In the genomic region with DNA sequence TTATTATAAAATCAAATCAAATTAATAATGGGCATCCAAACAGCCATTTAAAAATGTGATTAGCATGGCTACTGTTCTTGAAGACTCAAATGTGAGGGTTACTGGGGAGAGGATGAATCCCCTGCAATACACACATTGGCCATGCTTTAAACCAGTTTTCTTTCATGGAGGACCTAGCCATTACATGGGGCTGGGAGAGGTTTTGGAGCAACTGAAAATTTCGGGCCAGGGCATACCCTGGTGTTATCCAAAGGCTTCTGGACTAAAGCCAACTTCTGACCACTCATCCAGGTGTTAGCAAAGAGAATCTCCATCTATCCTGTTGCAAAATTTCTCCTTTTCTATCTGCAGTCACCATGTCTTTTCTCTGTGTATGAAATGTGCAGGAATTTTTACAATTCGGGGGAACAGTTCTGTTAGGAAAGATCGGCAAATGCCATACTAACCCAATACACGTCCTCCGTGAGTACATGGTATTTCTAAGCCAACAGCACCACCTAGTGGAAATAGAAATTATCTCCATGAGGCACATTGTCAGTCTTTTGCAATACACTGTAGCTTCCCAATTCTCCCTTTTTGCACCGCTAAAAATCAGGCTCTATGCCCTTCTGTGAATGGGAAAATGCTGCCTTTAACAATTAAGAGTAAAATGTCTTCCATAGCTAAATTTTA, we compare ENCODE assay signal across 8 cellular contexts. TPM values are rescaled to one million over a fixed set of nuclear protein-coding genes. Genes with fewer than 3 reads are reported as not detected.
DNase-seq lines count a peak whose midpoint lies in the region; ATAC-seq and TF ChIP-seq lines count a peak whose summit lies in the region.

No MANE protein-coding gene starts in this region.

- WGBS in heart right ventricle, 2 donors, result 22 to 24% methylated on average over 6 of the region's 6 CpGs

- H3K36me3 ChIP-seq in WERI-Rb-1 (no peaks in the 10 kb centered on the region), heart right ventricle (no peaks in the 10 kb centered on the region)

- H3K27ac ChIP-seq in WERI-Rb-1 (no peak overlapping the region), heart right ventricle (no peak overlapping the region)

- H3K4me3 ChIP-seq in WERI-Rb-1 (ENCODE audit: low read depth, low read length) (no peak overlapping the region), heart right ventricle (no peak overlapping the region)

- peaks cover 19% of the 10 kb centered on the region for H3K9me3 ChIP-seq in WERI-Rb-1 (ENCODE audit: severe bottlenecking)
- peaks cover 0 to 36% (median 4%) of the 10 kb centered on the region in 11 donors for H3K9me3 ChIP-seq in heart right ventricle

- H3K4me1 ChIP-seq in heart right ventricle, result no peaks in the 10 kb centered on the region

- ATAC-seq in heart right ventricle (peak; percentile 51 to 82 (median 76)), GM21717 (IDR thresholded peaks at IDR 0.05; ENCODE audit: unreplicated experiment) (no peak)

- H3K27me3 ChIP-seq in WERI-Rb-1 (ENCODE audit: insufficient read depth, low read depth, severe bottlenecking) (no peaks in the 10 kb centered on the region), heart right ventricle (peaks cover 0 to 5% (median 0%) of the 10 kb centered on the region in 7 donors)

- TF ChIP-seq CTCF in WERI-Rb-1 (IDR thresholded peaks at IDR 0.05; ENCODE audit: low read depth, low read length) (peak; percentile 56), heart right ventricle (IDR thresholded peaks at IDR 0.05) (peak; percentile 62 to 83 (median 71))

- intact Hi-C loops in heart right ventricle (cut with DNase I), result loop anchor here in 9 of 10 donors (1.0 to 10.0 kb wide), 8 partner anchors 294 to 1614 kb away; no protein-coding TSS in a partner anchor

- DNase-seq in stimulated activated CD4-positive, alpha-beta T cell treated with anti-CD3 and anti-CD28 coated beads, Interleukin-2, amount 100 ng/mL, for 4 hours (ENCODE audit: low read depth), result peak; percentile 6
- no peak for DNase-seq in stimulated activated CD4-positive, alpha-beta T cell treated with anti-CD3 and anti-CD28 coated beads, Interleukin-1b, Interleukin-23, amount 100 ng/mL, for 48 hours
- DNase-seq in NAMALWA (ENCODE audit: low spot score) (peak; percentile 92), WERI-Rb-1 (peak; percentile 15), heart right ventricle (peak in 1 of 2 donors; percentile 40), superior temporal gyrus (ENCODE audit: extremely low spot score) (peak; percentile 85)
- no peak for DNase-seq in activated effector memory CD4-positive, alpha-beta T cell treated with anti-CD3 and anti-CD28 coated beads, Interleukin-2, amount 50 U/mL, for 16 hours

RNA-seq across cellular contexts. Expression of a gene that starts 47.0 kb away (rescaled TPM):
- total RNA-seq in heart right ventricle, result 1 to 10 TPM; 1.3 to 2.8 (median 1.9) TPM
- polyA plus RNA-seq in heart right ventricle, result 1 to 10 TPM in 1 of 2 donors, under 1 TPM in 1; 0.75 to 1.7 TPM

RNA-seq across cellular contexts. Expression of a gene that starts 56.0 kb away (rescaled TPM):
- 10 to 100 TPM; 16.8 to 28.7 (median 21.4) TPM for total RNA-seq in heart right ventricle
- polyA plus RNA-seq in heart right ventricle, result 10 to 100 TPM in 1 of 2 donors, 1 to 10 TPM in 1; 2.9 to 15.0 TPM

Comparison
In these comparisons a context has a peak if more than half of its experiments do, and no peak if none do; other contexts are left out.
1. DNase-seq: peak in stimulated activated CD4-positive, alpha-beta T cell treated with anti-CD3 and anti-CD28 coated beads, Interleukin-2, amount 100 ng/mL, for 4 hours (single experiment), NAMALWA (single experiment), WERI-Rb-1 (single experiment) and superior temporal gyrus (single experiment); none in stimulated activated CD4-positive, alpha-beta T cell treated with anti-CD3 and anti-CD28 coated beads, Interleukin-1b, Interleukin-23, amount 100 ng/mL, for 48 hours (single experiment) and activated effector memory CD4-positive, alpha-beta T cell treated with anti-CD3 and anti-CD28 coated beads, Interleukin-2, amount 50 U/mL, for 16 hours (single experiment).